13 cellular contexts compared by ENCODE assay signal in genomic region chr18:2959341-2959740, GRCh38. TPM values are rescaled to one million over a fixed set of nuclear protein-coding genes. Genes with fewer than 3 reads are reported as not detected.
DNase-seq lines count a peak whose midpoint lies in the region; ATAC-seq and TF ChIP-seq lines count a peak whose summit lies in the region.
"Had no signal": no experiment of that assay in that cellular context is flagged by ENCODE, and none has a peak within 500 bp of the region (broad histone marks: within the 10 kb centered on the region; RNA-seq: fewer than 3 reads in every experiment).

No MANE protein-coding gene starts in this region.

- H3K9ac ChIP-seq in Loucy (ENCODE audit: low read depth, low read length, poor library complexity, severe bottlenecking) (no peak overlapping the region), colonic mucosa (ENCODE audit: low read depth in 2 of 2, low read length in 2 of 2) (no peak overlapping the region)

- H3K36me3 ChIP-seq in CD4-positive, alpha-beta memory T cell (ENCODE audit: insufficient read depth, low read length): peaks cover 6% of the 10 kb centered on the region
- peaks cover 51% of the 10 kb centered on the region; the same call in 1 of the 2 replicates for H3K36me3 ChIP-seq in Loucy (ENCODE audit: insufficient read depth, low read length)
- no peaks in the 10 kb centered on the region for H3K36me3 ChIP-seq in colonic mucosa
- no peaks in the 10 kb centered on the region for H3K36me3 ChIP-seq in gastrocnemius medialis

- peak in 1 of 2 donors; percentile 4 for ATAC-seq in gastrocnemius medialis
- ATAC-seq: HCT116 had no signal

- CTCF ChIA-PET in CD4-positive, alpha-beta memory T cell (lab: Charles Lee; ENCODE audit: partially characterized antibody): interaction anchor here (0.8 to 18.4 kb wide), 10 partner anchors 9 to 286 kb away, joined by 3 to 304 read pairs (median 4); no protein-coding TSS in a partner anchor

- TF ChIP-seq CTCF in Loucy (conservative IDR thresholded peaks at IDR 0.05; ENCODE audit: low read length) (no peak), colonic mucosa (IDR thresholded peaks at IDR 0.05) (no peak), gastrocnemius medialis (IDR thresholded peaks at IDR 0.05 in 4 of 5, conservative IDR thresholded peaks at IDR 0.05 in 1 of 5) (no peak), GM13977 (IDR thresholded peaks at IDR 0.05; ENCODE audit: extremely low read depth, insufficient read depth, missing control alignments) (no peak)

- peaks cover 95% of the 10 kb centered on the region for H3K4me1 ChIP-seq in CD4-positive, alpha-beta memory T cell (ENCODE audit: insufficient read depth, low read length)
- H3K4me1 ChIP-seq in Loucy (ENCODE audit: insufficient read depth, low read length, poor library complexity, severe bottlenecking) (peaks cover 55% of the 10 kb centered on the region), colonic mucosa (no peaks in the 10 kb centered on the region), gastrocnemius medialis (peaks cover 31 to 38% of the 10 kb centered on the region in 2 donors)

- peak overlapping the region; percentile 91 for H3K4me2 ChIP-seq in Loucy (ENCODE audit: low read depth, low read length, poor library complexity, severe bottlenecking)

- H3K27me3 Mint-ChIP-seq in CD4-positive, alpha-beta memory T cell: no peaks in the 10 kb centered on the region

- H4K20me1 ChIP-seq in Loucy (ENCODE audit: insufficient read depth, low read length, poor library complexity, severe bottlenecking): peaks cover 14% of the 10 kb centered on the region

- peak overlapping the region in 1 of 2 donors; percentile 9 for H3K4me3 ChIP-seq in CD4-positive, alpha-beta memory T cell (ENCODE audit: low read length in 2 of 2)
- H3K4me3 ChIP-seq in Loucy (ENCODE audit: low read length, poor library complexity, severe bottlenecking) (no peak overlapping the region), colonic mucosa (no peak overlapping the region), gastrocnemius medialis (no peak overlapping the region)
- H3K4me3 ChIP-seq: upper lobe of right lung had no signal

- H3K9me2 ChIP-seq in Loucy (replicated peaks; ENCODE audit: low read depth, low read length): no peaks in the 10 kb centered on the region

- POLR2A ChIA-PET in CD4-positive, alpha-beta memory T cell (lab: Charles Lee; ENCODE audit: partially characterized antibody): interaction anchor here (0.8 to 34.6 kb wide), 9 partner anchors 1 to 634 kb away, joined by 3 to 1352 read pairs (median 14); partner anchors contain the start of gene MYL12A

- peaks cover 67 to 95% (median 85%) of the 10 kb centered on the region in 4 donors for H3K4me1 Mint-ChIP-seq in CD4-positive, alpha-beta memory T cell

- H3K9me3 Mint-ChIP-seq in CD4-positive, alpha-beta memory T cell: peaks cover 0 to 4% (median 0%) of the 10 kb centered on the region in 8 donors
- H3K9me3 Mint-ChIP-seq: nephron progenitor cell had no signal

- peak overlapping the region; percentile 88 to 99 (median 98) for H3K27ac Mint-ChIP-seq in CD4-positive, alpha-beta memory T cell
- H3K27ac Mint-ChIP-seq: nephron progenitor cell had no signal

- peak overlapping the region; percentile 79 for H3K27ac ChIP-seq in CD4-positive, alpha-beta memory T cell (ENCODE audit: low read depth, low read length)
- peak overlapping the region; percentile 22 for H3K27ac ChIP-seq in colonic mucosa
- H3K27ac ChIP-seq in gastrocnemius medialis: peak overlapping the region; percentile 58 to 70 (median 64)

- in situ Hi-C loops in gastrocnemius medialis (cut with MboI; ENCODE audit: low sequenced_read_pairs in 4 of 4) (loop anchor here in 1 of 4 donors (10.0 kb wide), 1 partner anchor 55 kb away; the partner anchor contains the start of gene LPIN2), GM13977 (cut with MboI; ENCODE audit: low pct_unique_long_range_greater_than_20kb, low sequenced_read_pairs, unreplicated experiment) (no loop called here)

- TF ChIP-seq POLR2A in gastrocnemius medialis (IDR thresholded peaks at IDR 0.05): no peak

- H3K36me3 Mint-ChIP-seq in CD4-positive, alpha-beta memory T cell: peaks cover 26 to 45% of the 10 kb centered on the region in 2 donors

- peaks cover 5% of the 10 kb centered on the region; the same call in 1 of the 2 replicates for H3F3A ChIP-seq in Loucy (ENCODE audit: low read depth)

- intact Hi-C loops in CD4-positive, alpha-beta memory T cell (cut with micrococcal nuclease): loop anchor here (2.0 kb wide), 1 partner anchor 489 kb away; no protein-coding TSS in a partner anchor
- intact Hi-C loops in colonic mucosa (cut with DNase I): no loop called here
- intact Hi-C loops in gastrocnemius medialis (cut with DNase I; ENCODE audit: low total_unique reads): no loop called here

- H2AFZ ChIP-seq in Loucy (ENCODE audit: low read length): no peak overlapping the region

- no peaks in the 10 kb centered on the region for H3K27me3 ChIP-seq in CD4-positive, alpha-beta memory T cell (ENCODE audit: insufficient read depth, low read length)
- H3K27me3 ChIP-seq in Loucy (ENCODE audit: insufficient read depth, low read length, poor library complexity, severe bottlenecking) (no peaks in the 10 kb centered on the region), colonic mucosa (no peaks in the 10 kb centered on the region), gastrocnemius medialis (no peaks in the 10 kb centered on the region)
- H3K27me3 ChIP-seq: upper lobe of right lung had no signal

- H3K9me3 ChIP-seq in CD4-positive, alpha-beta memory T cell (ENCODE audit: control insufficient read depth in 1 of 2, low read length in 2 of 2): no peaks in the 10 kb centered on the region
- H3K9me3 ChIP-seq in Loucy (ENCODE audit: insufficient read depth, low read depth, low read length) (no peaks in the 10 kb centered on the region), colonic mucosa (no peaks in the 10 kb centered on the region), gastrocnemius medialis (no peaks in the 10 kb centered on the region)
- H3K9me3 ChIP-seq: upper lobe of right lung had no signal

- peak overlapping the region; percentile 72 to 89 (median 86) for H3K4me3 Mint-ChIP-seq in CD4-positive, alpha-beta memory T cell
- H3K4me3 Mint-ChIP-seq: nephron progenitor cell had no signal

- H3K79me2 ChIP-seq in Loucy (ENCODE audit: insufficient read depth, low read length): peaks cover 79% of the 10 kb centered on the region

- DNase-seq in CD4-positive, alpha-beta memory T cell: no peak
- DNase-seq in colonic mucosa: no peak
- DNase-seq in gastrocnemius medialis: no peak
- no peak for DNase-seq in cortex of kidney (lab: John Stamatoyannopoulos, UW)
- no peak for DNase-seq in GM13977 (ENCODE audit: low spot score)
- DNase-seq in CD1c-positive myeloid dendritic cell (ENCODE audit: extremely low spot score): no peak
- DNase-seq in NCI-H2081 treated with DMSO at 0.1 percent for 48 hours (lab: John Stamatoyannopoulos, UW): no peak
- DNase-seq: hypothalamus, NCI-H510A treated with DMSO at 0.1 percent for 48 hours, nephron progenitor cell, upper lobe of right lung had no signal

RNA-seq across cellular contexts. Expression of gene LPIN2, which starts 53.6 kb away (rescaled TPM):
- total RNA-seq in CD4-positive, alpha-beta memory T cell: 100 to 1,000 TPM in 1 of 2 experiments, 10 to 100 TPM in 1; 95.4 to 103 TPM
- polyA plus RNA-seq in CD4-positive, alpha-beta memory T cell: 10 to 100 TPM; 53.6 to 96.5 TPM
- total RNA-seq in colonic mucosa (10 to 100 TPM; 23.6 to 59.0 TPM), gastrocnemius medialis (1 to 10 TPM; 4.9 to 9.1 (median 8.2) TPM)

Comparison
In these comparisons a context has a peak if more than half of its experiments do, and no peak if none do; other contexts are left out.
1. H3K27ac ChIP-seq: peak in every context shown above with its lines; median percentile 79 in CD4-positive, alpha-beta memory T cell; 64 in gastrocnemius medialis; 22 in colonic mucosa.